13 cellular contexts compared by ENCODE assay signal in genomic region chr3:128438488-128439072, GRCh38. TPM values are rescaled to one million over a fixed set of nuclear protein-coding genes. Genes with fewer than 3 reads are reported as not detected.
DNase-seq lines count a peak whose midpoint lies in the region; ATAC-seq and TF ChIP-seq lines count a peak whose summit lies in the region.
"Had no signal": no experiment of that assay in that cellular context is flagged by ENCODE, and none has a peak within 500 bp of the region (broad histone marks: within the 10 kb centered on the region; RNA-seq: fewer than 3 reads in every experiment).

No MANE protein-coding gene starts in this region.

- WGBS in heart right ventricle, 2 donors: 69 to 71% methylated on average over 6 of the region's 6 CpGs
- 55 to 67% (median 65%) methylated on average over 3 to 6 of the region's 6 CpGs for WGBS in heart left ventricle, 4 donors

- BruUV-seq in OCI-LY7 (replicated peaks; lab: Mats Ljungman, UMichigan): no TSS peak

- H3K36me3 ChIP-seq in heart right ventricle: no peaks in the 10 kb centered on the region
- no peaks in the 10 kb centered on the region for H3K36me3 ChIP-seq in heart left ventricle
- H3K36me3 ChIP-seq in OCI-LY7 (ENCODE audit: insufficient read depth, low read length): no peaks in the 10 kb centered on the region
- H3K36me3 ChIP-seq in upper lobe of right lung: no peaks in the 10 kb centered on the region
- H3K36me3 ChIP-seq: SJCRH30 had no signal

- H3K4me3 ChIP-seq in heart right ventricle: no peak overlapping the region
- H3K4me3 ChIP-seq in heart left ventricle: no peak overlapping the region
- H3K4me3 ChIP-seq in OCI-LY7 (ENCODE audit: low read depth, low read length, poor library complexity, severe bottlenecking): no peak overlapping the region
- H3K4me3 ChIP-seq in epithelial cell of proximal tubule (ENCODE audit: low read depth, low read length): no peak overlapping the region
- H3K4me3 ChIP-seq in upper lobe of right lung: no peak overlapping the region
- H3K4me3 ChIP-seq: SJCRH30 had no signal

- H3K27me3 ChIP-seq in heart right ventricle (peaks cover 0 to 30% (median 10%) of the 10 kb centered on the region in 7 donors), heart left ventricle (peaks cover 0 to 17% (median 3%) of the 10 kb centered on the region in 9 donors), upper lobe of right lung (peaks cover 19% of the 10 kb centered on the region)

- H3K4me2 ChIP-seq in OCI-LY7 (ENCODE audit: low read length): no peak overlapping the region

- ATAC-seq in heart right ventricle: no peak
- ATAC-seq in heart left ventricle: no peak
- no peak for ATAC-seq in upper lobe of right lung
- no peak for ATAC-seq in GM21423 (IDR thresholded peaks at IDR 0.05; ENCODE audit: unreplicated experiment)

- H3K4me1 ChIP-seq in heart right ventricle: no peaks in the 10 kb centered on the region
- no peaks in the 10 kb centered on the region for H3K4me1 ChIP-seq in heart left ventricle
- no peaks in the 10 kb centered on the region for H3K4me1 ChIP-seq in OCI-LY7 (ENCODE audit: insufficient read depth, low read length, poor library complexity, severe bottlenecking)
- H3K4me1 ChIP-seq in upper lobe of right lung: no peaks in the 10 kb centered on the region
- H3K4me1 ChIP-seq: SJCRH30 had no signal

- CTCF ChIA-PET in OCI-LY7 (lab: Charles Lee; ENCODE audit: unreplicated experiment): no interaction called here

- TF ChIP-seq CTCF in heart right ventricle (IDR thresholded peaks at IDR 0.05) (peak in 6 of 9 donors; percentile 9 to 41 (median 25)), heart left ventricle (IDR thresholded peaks at IDR 0.05) (peak in 5 of 12 donors; percentile 13 to 35 (median 24)), OCI-LY7 (conservative IDR thresholded peaks at IDR 0.05; ENCODE audit: low read length) (peak; percentile 77), epithelial cell of proximal tubule (conservative IDR thresholded peaks at IDR 0.05; ENCODE audit: low read depth, low read length) (peak; percentile 57), upper lobe of right lung (IDR thresholded peaks at IDR 0.05) (peak; percentile 31)

- intact Hi-C loops in heart right ventricle (cut with DNase I) (no loop called here), heart left ventricle (cut with DNase I) (no loop called here), OCI-LY7 (cut with micrococcal nuclease; ENCODE audit: unreplicated experiment) (no loop called here), upper lobe of right lung (cut with DNase I) (no loop called here)

- H3K27ac ChIP-seq in heart right ventricle (no peak overlapping the region), heart left ventricle (no peak overlapping the region), OCI-LY7 (ENCODE audit: low read depth, low read length, poor library complexity, severe bottlenecking) (no peak overlapping the region), upper lobe of right lung (no peak overlapping the region)
- H3K27ac ChIP-seq: SJCRH30 had no signal

- H4K20me1 ChIP-seq in OCI-LY7 (ENCODE audit: insufficient read depth, low read length): no peaks in the 10 kb centered on the region

- no peaks in the 10 kb centered on the region for H3K9me2 ChIP-seq in OCI-LY7 (ENCODE audit: insufficient read depth, low read length)

- H2AFZ ChIP-seq in OCI-LY7 (ENCODE audit: low read length): no peak overlapping the region

- TF ChIP-seq POLR2A in heart left ventricle (IDR thresholded peaks at IDR 0.05): no peak

- POLR2A ChIA-PET in OCI-LY7 (lab: Charles Lee): no interaction called here

- DNase-seq in heart right ventricle: no peak
- DNase-seq in heart left ventricle: no peak
- peak; percentile 22 for DNase-seq in OCI-LY7 (ENCODE audit: low spot score)
- DNase-seq in epithelial cell of proximal tubule (ENCODE audit: low read depth): no peak
- DNase-seq in upper lobe of right lung: no peak
- DNase-seq in stimulated activated CD4-positive, alpha-beta T cell treated with anti-CD3 and anti-CD28 coated beads, Interleukin-4, amount 100 ng/mL, for 1 hour: no peak
- DNase-seq in NCI-H187 (lab: John Stamatoyannopoulos, UW): no peak
- DNase-seq: activated CD4-positive, alpha-beta memory T cell treated with anti-CD3 and anti-CD28 coated beads for 36 hours; KG1 had no signal

- H3K9me3 ChIP-seq in heart right ventricle: no peaks in the 10 kb centered on the region
- H3K9me3 ChIP-seq in heart left ventricle: no peaks in the 10 kb centered on the region
- no peaks in the 10 kb centered on the region for H3K9me3 ChIP-seq in OCI-LY7 (ENCODE audit: low read length)
- no peaks in the 10 kb centered on the region for H3K9me3 ChIP-seq in upper lobe of right lung
- H3K9me3 ChIP-seq: SJCRH30 had no signal

- H3K79me2 ChIP-seq in OCI-LY7 (ENCODE audit: insufficient read depth, low read depth, low read length): no peaks in the 10 kb centered on the region

RNA-seq across cellular contexts. Expression of gene DNAJB8, which starts 28.1 kb away (rescaled TPM):
- not detected for total RNA-seq in heart right ventricle
- polyA plus RNA-seq in heart right ventricle: not detected
- total RNA-seq in heart left ventricle: not detected
- not detected for polyA plus RNA-seq in heart left ventricle
- not detected in 2 replicates for total RNA-seq in OCI-LY7 (2014; rRNA removed; shearing (Covaris generic))
- not detected in 2 replicates for total RNA-seq in OCI-LY7 (2022)
- total RNA-seq in epithelial cell of proximal tubule: not detected in 2 replicates
- not detected for total RNA-seq in upper lobe of right lung
- total RNA-seq: activated CD4-positive, alpha-beta memory T cell treated with anti-CD3 and anti-CD28 coated beads for 36 hours; astrocyte; SJCRH30 had no signal
- polyA plus RNA-seq: thymus had no signal

RNA-seq across cellular contexts. Expression of gene GATA2, which starts 54.4 kb away (rescaled TPM):
- total RNA-seq in heart right ventricle (10 to 100 TPM in 7 of 10 donors, 1 to 10 TPM in 3; 6.8 to 21.4 (median 10.7) TPM), heart left ventricle (10 to 100 TPM in 7 of 9 donors, 1 to 10 TPM in 2; 6.0 to 30.7 (median 12.3) TPM), OCI-LY7 (2022) (not detected in 2 replicates), epithelial cell of proximal tubule (1.4 and 4.0 TPM in 2 replicates), upper lobe of right lung (86.6 TPM)
- polyA plus RNA-seq in heart right ventricle (10 to 100 TPM; 16.0 to 29.8 TPM), heart left ventricle (10 to 100 TPM; 16.8 to 18.2 TPM)
- total RNA-seq in OCI-LY7 (2014; rRNA removed; shearing (Covaris generic)): not detected in 2 replicates
- total RNA-seq: activated CD4-positive, alpha-beta memory T cell treated with anti-CD3 and anti-CD28 coated beads for 36 hours had no signal
